In the genomic region with DNA sequence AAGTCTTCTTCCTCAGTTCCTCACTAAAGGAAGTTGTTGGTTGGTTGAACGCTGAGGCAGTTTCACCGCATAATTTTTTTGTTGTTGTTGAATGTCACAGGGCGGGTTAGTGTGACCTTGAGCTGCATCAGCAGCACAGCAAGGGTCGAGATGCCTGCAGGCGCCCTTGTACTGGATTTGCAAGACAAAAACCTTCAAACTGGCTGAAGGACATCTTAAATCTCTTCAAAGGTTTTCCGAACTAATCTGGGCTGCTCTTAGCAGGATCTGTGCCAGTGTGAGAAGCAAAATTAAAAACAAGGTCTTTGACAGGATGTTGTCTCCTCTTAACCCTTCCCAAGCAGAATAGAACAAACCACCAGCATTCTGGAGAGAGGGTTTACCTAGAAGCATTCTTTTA, we compare ENCODE assay signal across 8 cellular contexts. TPM values are rescaled to one million over a fixed set of nuclear protein-coding genes. Genes with fewer than 3 reads are reported as not detected.
A peak's percentile ranks its signal among the peaks of the same experiment; 100 is the strongest.
DNase-seq lines count a peak whose midpoint lies in the region; ATAC-seq and TF ChIP-seq lines count a peak whose summit lies in the region.

No MANE protein-coding gene starts in this region.

- H3K79me2 ChIP-seq in mammary epithelial cell (ENCODE audit: insufficient read depth, low read length): peaks cover 98% of the 10 kb centered on the region

- H3K4me1 ChIP-seq in sigmoid colon: peaks cover 0 to 65% (median 41%) of the 10 kb centered on the region in 4 donors
- H3K4me1 ChIP-seq in mammary epithelial cell (ENCODE audit: insufficient read depth, low read length): peaks cover 8% of the 10 kb centered on the region

- peak overlapping the region; percentile 31 for H3K27ac Mint-ChIP-seq in activated T-cell treated with anti-CD3 and anti-CD28 coated beads, Interleukin-2, amount 50 U/mL, for 72 hours

- no peak overlapping the region for H3K4me2 ChIP-seq in mammary epithelial cell (ENCODE audit: insufficient read depth, low read depth, low read length)

- in situ Hi-C loops in mammary epithelial cell (cut with MboI; ENCODE audit: low sequenced_read_pairs in 2 of 2): no loop called here

- TF ChIP-seq CTCF in sigmoid colon (IDR thresholded peaks at IDR 0.05): no peak
- no peak for TF ChIP-seq CTCF in mammary epithelial cell (conservative IDR thresholded peaks at IDR 0.05 in 1 of 2, IDR thresholded peaks at IDR 0.05 in 1 of 2; ENCODE audit: extremely low read depth in 1 of 2, insufficient read depth in 1 of 2, low read depth in 1 of 2, low read length in 2 of 2)

- H3K36me3 Mint-ChIP-seq in activated T-cell treated with anti-CD3 and anti-CD28 coated beads, Interleukin-2, amount 50 U/mL, for 72 hours (ENCODE audit: insufficient read depth in 2 of 2): peaks cover 0 to 6% of the 10 kb centered on the region in 2 donors

- H3K9me3 ChIP-seq in sigmoid colon (no peaks in the 10 kb centered on the region), mammary epithelial cell (replicated peaks; ENCODE audit: insufficient read depth, low read length) (no peaks in the 10 kb centered on the region)

- TF ChIP-seq EP300 in sigmoid colon (IDR thresholded peaks at IDR 0.05): no peak

- H3K9ac ChIP-seq in mammary epithelial cell (ENCODE audit: insufficient read depth, low read length): no peak overlapping the region

- dilution Hi-C loops in mammary epithelial cell (cut with HindIII; ENCODE audit: low sequenced_read_pairs): no loop called here

- no TSS peak for BruUV-seq in mammary epithelial cell (replicated peaks; lab: Mats Ljungman, UMichigan)

- peaks cover 2% of the 10 kb centered on the region for H4K20me1 ChIP-seq in mammary epithelial cell (ENCODE audit: insufficient read depth, low read length)

- DNase-seq in H7 (peak; percentile 32), left ventricle myocardium superior (peak; percentile 30), sigmoid colon (no peak), NCI-H446 treated with DMSO at 0.1 percent for 48 hours (lab: John Stamatoyannopoulos, UW) (no peak), HT-29 (ENCODE audit: low spot score) (no peak), mammary epithelial cell (no peak)
- DNase-seq in activated T-cell treated with anti-CD3 and anti-CD28 coated beads, Interleukin-2, amount 50 U/mL, for 72 hours: peak in 1 of 2 donors; percentile 18

- 38 to 65% methylated on average over 6 of the region's 6 CpGs for WGBS in sigmoid colon, 2 donors
- 51% methylated on average over 6 of the region's 6 CpGs for WGBS in mammary epithelial cell (ENCODE audit: low coverage, missing lambda C conversion rate)

- H3K36me3 ChIP-seq in H7 (replicated peaks; ENCODE audit: control insufficient read depth, insufficient read depth, low read length): no peaks in the 10 kb centered on the region
- H3K36me3 ChIP-seq in sigmoid colon: no peaks in the 10 kb centered on the region
- no peaks in the 10 kb centered on the region for H3K36me3 ChIP-seq in mammary epithelial cell (ENCODE audit: insufficient read depth, low read length)

- H3K4me1 Mint-ChIP-seq in activated T-cell treated with anti-CD3 and anti-CD28 coated beads, Interleukin-2, amount 50 U/mL, for 72 hours (ENCODE audit: low read depth): peaks cover 58% of the 10 kb centered on the region

- H3K9me3 Mint-ChIP-seq in activated T-cell treated with anti-CD3 and anti-CD28 coated beads, Interleukin-2, amount 50 U/mL, for 72 hours: peaks cover 0 to 2% of the 10 kb centered on the region in 2 donors

- no peaks in the 10 kb centered on the region for H3K27me3 ChIP-seq in H7 (ENCODE audit: control insufficient read depth, insufficient read depth, low read length)
- H3K27me3 ChIP-seq in sigmoid colon: no peaks in the 10 kb centered on the region
- no peaks in the 10 kb centered on the region for H3K27me3 ChIP-seq in mammary epithelial cell (ENCODE audit: insufficient read depth, low read length)

- H2AFZ ChIP-seq in mammary epithelial cell (ENCODE audit: low read depth, low read length): no peak overlapping the region

- peak; percentile 44 to 52 for ATAC-seq in activated T-cell treated with anti-CD3 and anti-CD28 coated beads, Interleukin-2, amount 50 U/mL, for 72 hours (replicated peaks in 1 of 2)
- ATAC-seq in left ventricle myocardium superior: peak; percentile 59
- ATAC-seq in GM18858 (IDR thresholded peaks at IDR 0.05; ENCODE audit: unreplicated experiment): no peak

- intact Hi-C loops in left ventricle myocardium superior (cut with micrococcal nuclease): loop anchor here (10.0 kb wide), 1 partner anchor 59 kb away; the partner anchor contains the start of gene NRIP1
- intact Hi-C loops in sigmoid colon (cut with DNase I): loop anchor here (5.0 kb wide), 1 partner anchor 62 kb away; no protein-coding TSS in a partner anchor
- intact Hi-C loops in mammary epithelial cell (cut with micrococcal nuclease): no loop called here

- peak overlapping the region; percentile 6 to 59 (median 36) for H3K27ac ChIP-seq in sigmoid colon
- no peak overlapping the region for H3K27ac ChIP-seq in mammary epithelial cell (ENCODE audit: insufficient read depth, low read depth, low read length)

- TF ChIP-seq POLR2A in sigmoid colon (IDR thresholded peaks at IDR 0.05): no peak

- H3K4me3 ChIP-seq in H7 (ENCODE audit: insufficient read depth, low read depth, low read length) (no peak overlapping the region), sigmoid colon (peak overlapping the region in 2 of 4 donors; percentile 8 to 9), mammary epithelial cell (replicated peaks in 1 of 3; ENCODE audit: insufficient read depth in 1 of 3, low read depth in 2 of 3, low read length in 3 of 3) (no peak overlapping the region)

- CTCF ChIA-PET in mammary epithelial cell (lab: Charles Lee; ENCODE audit: low non-redundant PET): no interaction called here

- H3K4me3 Mint-ChIP-seq in activated T-cell treated with anti-CD3 and anti-CD28 coated beads, Interleukin-2, amount 50 U/mL, for 72 hours: peak overlapping the region; percentile 70 to 75

- no peaks in the 10 kb centered on the region for H3K27me3 Mint-ChIP-seq in activated T-cell treated with anti-CD3 and anti-CD28 coated beads, Interleukin-2, amount 50 U/mL, for 72 hours (ENCODE audit: low read depth)

RNA-seq across cellular contexts. Expression of gene NRIP1, which starts 59.4 kb away (rescaled TPM):
- total RNA-seq in H7 (2014; rRNA removed; shearing (Covaris generic)): 16.6 and 17.5 TPM in 2 replicates
- 10 to 100 TPM; 14.1 to 18.1 TPM for total RNA-seq in activated T-cell treated with anti-CD3 and anti-CD28 coated beads, Interleukin-2, amount 50 U/mL, for 72 hours
- total RNA-seq in left ventricle myocardium superior (18.1 TPM), sigmoid colon (10 to 100 TPM; 26.3 to 35.3 (median 28.8) TPM), mammary epithelial cell (10 to 100 TPM; 40.8 to 73.7 TPM)
- polyA plus RNA-seq in sigmoid colon (10 to 100 TPM; 10.2 to 15.0 (median 11.6) TPM), mammary epithelial cell (13.5 TPM)
- total RNA-seq in HT-29 (2014; rRNA removed; shearing (Covaris generic)): 18.6 and 24.1 TPM in 2 replicates
- polyA minus RNA-seq in mammary epithelial cell: 100 TPM

Comparison
In these comparisons a context has a peak if more than half of its experiments do, and no peak if none do; other contexts are left out.
1. DNase-seq: peak in H7 (single experiment) and left ventricle myocardium superior (single experiment); none in sigmoid colon (single experiment), NCI-H446 treated with DMSO at 0.1 percent for 48 hours (single experiment), HT-29 (single experiment) and mammary epithelial cell (single experiment).